Comparison of ENCODE assay signal across 1 cellular context in the genomic region with DNA sequence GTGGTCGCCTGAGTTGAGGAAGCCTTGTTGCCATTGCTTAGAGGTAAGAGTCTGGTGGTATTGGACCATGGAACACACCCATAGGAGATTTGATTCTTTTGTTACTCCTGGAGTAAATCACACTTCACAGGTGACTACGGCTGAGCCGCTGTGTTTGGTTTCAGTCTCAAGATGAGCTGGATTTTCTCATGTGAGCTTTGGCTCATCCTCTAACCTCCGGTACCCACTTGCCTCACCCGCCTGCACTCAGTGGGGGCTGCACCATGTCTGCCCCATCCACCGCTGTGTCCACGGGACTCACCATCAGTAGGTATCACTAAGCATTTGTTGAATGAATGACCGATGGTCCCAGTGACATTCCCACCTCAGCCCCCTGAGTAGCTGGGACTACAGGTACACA.
TF ChIP-seq lines count a peak whose summit lies in the region.

No MANE protein-coding gene starts in this region.

TF ChIP-seq in GM12878, 131 proteins besides CTCF, POLR2A, EP300 and RAD21:
- no peak for TF ChIP-seq CBX5 (IDR thresholded peaks at IDR 0.05; ENCODE audit: low read depth)
- no peak for TF ChIP-seq SP1 (IDR thresholded peaks at IDR 0.05; ENCODE audit: low read depth, low read length)
- 0 out of 2 replicates have a peak, but pooled peaks have one; percentile 52 for TF ChIP-seq TCF3 (IDR thresholded peaks at IDR 0.05; ENCODE audit: borderline replicate concordance, insufficient read depth, low read depth, low read length)
- TF ChIP-seq ZNF384 (IDR thresholded peaks at IDR 0.05; ENCODE audit: borderline replicate concordance, low read depth, low read length): no peak
- TF ChIP-seq JUNB (IDR thresholded peaks at IDR 0.05): peak; percentile 54; the same call in 1 of the 2 replicates
- peak in 1 of 2 experiments; percentile 42; a peak in 1 of 4 replicates for TF ChIP-seq BHLHE40 (IDR thresholded peaks at IDR 0.05; ENCODE audit: borderline replicate concordance in 1 of 2, low read depth in 2 of 2, low read length in 1 of 2)
